20 cellular contexts compared by ENCODE assay signal in genomic region chr13:109344552-109345157, GRCh38.
DNase-seq lines count a peak whose midpoint lies in the region; ATAC-seq and TF ChIP-seq lines count a peak whose summit lies in the region.
"Had no signal": no experiment of that assay in that cellular context is flagged by ENCODE, and none has a peak within 500 bp of the region (broad histone marks: within the 10 kb centered on the region; RNA-seq: fewer than 3 reads in every experiment).

No MANE protein-coding gene starts in this region.

- no peaks in the 10 kb centered on the region for H3K27me3 ChIP-seq in trophoblast cell (ENCODE audit: insufficient read depth, low read length)
- H3K27me3 ChIP-seq: ovary, thyroid gland had no signal

- H3K79me1 ChIP-seq in trophoblast cell (ENCODE audit: low read length) = peaks cover 4% of the 10 kb centered on the region

- no peak overlapping the region for H3K4me3 Mint-ChIP-seq in glutamatergic neuron (ENCODE audit: unreplicated experiment)
- H3K4me3 Mint-ChIP-seq: activated T-cell treated with anti-CD3 and anti-CD28 coated beads, Interleukin-2, amount 50 U/mL, for 4 hours; H9 had no signal

- H3K27ac ChIP-seq in trophoblast cell (ENCODE audit: low read depth, low read length) = no peak overlapping the region
- H3K27ac ChIP-seq: HL-60, ovary, thyroid gland had no signal

- no peaks in the 10 kb centered on the region for H3K9me3 Mint-ChIP-seq in glutamatergic neuron (ENCODE audit: unreplicated experiment)
- H3K9me3 Mint-ChIP-seq: activated T-cell treated with anti-CD3 and anti-CD28 coated beads, Interleukin-2, amount 50 U/mL, for 4 hours; H9 had no signal

- no CpG with 5 or more reads among the region's 9 CpGs for WGBS in trophoblast cell (ENCODE audit: extremely low coverage, insufficient coverage, insufficient read length)

- H4K12ac ChIP-seq in trophoblast cell (ENCODE audit: low read depth, low read length) = no peak overlapping the region

- H3K79me2 ChIP-seq in trophoblast cell (ENCODE audit: control insufficient read depth, insufficient read depth, low read length, poor library complexity) = no peaks in the 10 kb centered on the region

- no peak overlapping the region for H2AK5ac ChIP-seq in trophoblast cell (ENCODE audit: low read length)

- H3K9ac ChIP-seq in trophoblast cell (ENCODE audit: low read length) = no peak overlapping the region

- no peak for ATAC-seq in GM19395 (IDR thresholded peaks at IDR 0.05; ENCODE audit: unreplicated experiment)
- ATAC-seq: activated CD4-positive, CD25-positive, alpha-beta regulatory T cell treated with anti-CD3 and anti-CD28 coated beads, Interleukin-2, amount 50 U/mL, for 24 hours; activated T-cell treated with anti-CD3 and anti-CD28 coated beads, Interleukin-2, amount 50 U/mL, for 4 hours had no signal

- DNase-seq in GM04504 (ENCODE audit: low read depth) = peak; percentile 18
- DNase-seq in RKO (ENCODE audit: low spot score) = peak; percentile 7
- DNase-seq in fibroblast of gingiva (ENCODE audit: low read depth) = peak; percentile 24
- DNase-seq in trophoblast cell = peak; percentile 23 to 57
- DNase-seq in HuH-7.5 (ENCODE audit: low spot score) = no peak
- DNase-seq in glutamatergic neuron = no peak
- DNase-seq in DMS114 treated with DMSO at 0.1 percent for 48 hours (lab: John Stamatoyannopoulos, UW; ENCODE audit: unreplicated experiment) = no peak
- DNase-seq: activated T-cell treated with anti-CD3 and anti-CD28 coated beads, Interleukin-2, amount 50 U/mL, for 4 hours; amygdala; DMS 273 treated with DMSO at 0.1 percent for 48 hours; effector memory CD4-positive, alpha-beta T cell; H9; hypothalamus; MM.1S; NCI-H2107; ovary; thyroid gland had no signal

- no peaks in the 10 kb centered on the region for H3K4me1 Mint-ChIP-seq in glutamatergic neuron (ENCODE audit: low read depth, unreplicated experiment)
- H3K4me1 Mint-ChIP-seq: H9 had no signal

- no peaks in the 10 kb centered on the region for H3K36me3 ChIP-seq in trophoblast cell (ENCODE audit: control insufficient read depth in 1 of 2, insufficient read depth in 2 of 2, low read length in 2 of 2)
- H3K36me3 ChIP-seq: ovary, thyroid gland had no signal

- no peak overlapping the region for H3K14ac ChIP-seq in trophoblast cell (ENCODE audit: low read length)

- no peaks in the 10 kb centered on the region for H3K9me3 ChIP-seq in trophoblast cell (ENCODE audit: insufficient read depth, low read depth, low read length)
- H3K9me3 ChIP-seq: ovary, thyroid gland had no signal

- no peak overlapping the region for H3K4me3 ChIP-seq in trophoblast cell (ENCODE audit: low read depth, low read length)
- H3K4me3 ChIP-seq: ovary, thyroid gland had no signal

- no peak overlapping the region for H2AFZ ChIP-seq in trophoblast cell (ENCODE audit: insufficient read depth, low read length, poor library complexity)

- no peak for TF ChIP-seq CTCF in glutamatergic neuron (IDR thresholded peaks at IDR 0.05; ENCODE audit: partially characterized antibody, unreplicated experiment)

- H2BK120ac ChIP-seq in trophoblast cell (ENCODE audit: insufficient read depth, low read length, poor library complexity) = no peak overlapping the region

- peak overlapping the region; percentile 29 for H2BK12ac ChIP-seq in trophoblast cell (ENCODE audit: low read length)

- H3K4me2 ChIP-seq in trophoblast cell (ENCODE audit: low read length) = no peak overlapping the region

- no peaks in the 10 kb centered on the region for H3K27me3 Mint-ChIP-seq in glutamatergic neuron (ENCODE audit: unreplicated experiment)

- H3K27ac Mint-ChIP-seq in glutamatergic neuron (ENCODE audit: unreplicated experiment) = no peak overlapping the region

- H4K91ac ChIP-seq in trophoblast cell (ENCODE audit: low read depth, low read length) = peak overlapping the region; percentile 20

- H4K8ac ChIP-seq in trophoblast cell (ENCODE audit: low read depth, low read length) = no peak overlapping the region

- peaks cover 3 to 12% of the 10 kb centered on the region in 2 experiments for H3K4me1 ChIP-seq in trophoblast cell (ENCODE audit: control insufficient read depth in 1 of 2, insufficient read depth in 2 of 2, low read length in 2 of 2)
- H3K4me1 ChIP-seq: thyroid gland had no signal

- no peaks in the 10 kb centered on the region for H3K36me3 Mint-ChIP-seq in glutamatergic neuron (ENCODE audit: unreplicated experiment)

- H3K4ac ChIP-seq in trophoblast cell (ENCODE audit: low read depth, low read length) = no peak overlapping the region

- H3K23ac ChIP-seq in trophoblast cell (ENCODE audit: low read length) = no peak overlapping the region

- no peak overlapping the region for H3K18ac ChIP-seq in trophoblast cell (ENCODE audit: low read length)

- H2BK5ac ChIP-seq in trophoblast cell (ENCODE audit: low read depth, low read length, poor library complexity) = no peak overlapping the region

Comparison
In these comparisons a context has a peak if more than half of its experiments do, and no peak if none do; other contexts are left out.
1. DNase-seq: peak in GM04504 (single experiment), RKO (single experiment), fibroblast of gingiva (single experiment) and trophoblast cell (2 of 2); none in HuH-7.5 (single experiment), glutamatergic neuron (single experiment) and DMS114 treated with DMSO at 0.1 percent for 48 hours (single experiment).